ENCODE assay signal across 13 cellular contexts in the genomic region with DNA sequence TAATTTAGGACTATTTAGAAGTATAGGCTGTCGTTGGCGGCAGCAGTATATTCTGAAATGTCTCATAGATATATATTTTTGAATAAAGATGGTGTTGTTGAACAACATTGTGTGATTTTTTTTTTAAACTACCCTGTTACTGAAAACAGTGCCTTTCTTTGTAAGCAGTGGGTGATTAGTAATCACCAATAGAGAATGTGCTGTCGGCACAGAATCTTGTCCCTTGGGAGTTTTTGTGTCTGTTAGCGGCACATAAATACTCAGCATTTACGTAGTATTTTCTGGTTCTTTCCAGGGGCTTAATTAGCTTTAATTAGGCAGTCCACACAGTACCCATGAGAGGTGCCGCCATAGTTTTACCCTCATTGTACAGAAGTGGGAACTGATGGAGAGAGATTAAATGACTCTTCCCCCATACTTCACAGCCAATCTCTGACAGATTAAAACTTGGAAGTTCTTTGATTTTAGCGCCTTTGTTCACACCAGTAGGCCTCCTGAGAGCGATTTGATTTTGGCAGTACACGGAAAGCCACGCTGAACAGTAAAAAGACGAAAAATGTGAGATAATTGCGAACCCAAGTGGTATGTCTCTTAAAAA. TPM values are rescaled to one million over a fixed set of nuclear protein-coding genes. Genes with fewer than 3 reads are reported as not detected.
DNase-seq lines count a peak whose midpoint lies in the region; ATAC-seq and TF ChIP-seq lines count a peak whose summit lies in the region.
"Had no signal": no experiment of that assay in that cellular context is flagged by ENCODE, and none has a peak within 500 bp of the region (broad histone marks: within the 10 kb centered on the region; RNA-seq: fewer than 3 reads in every experiment).

No MANE protein-coding gene starts in this region.

- H3K4me1 Mint-ChIP-seq in CD4-positive, alpha-beta T cell (ENCODE audit: low read depth): peaks cover 21% of the 10 kb centered on the region
- H3K4me1 Mint-ChIP-seq in nephron progenitor cell: peaks cover 37% of the 10 kb centered on the region

- no peak overlapping the region for H3K27ac ChIP-seq in CD4-positive, alpha-beta T cell (ENCODE audit: low read depth, low read length)
- H3K27ac ChIP-seq in esophagus squamous epithelium: peak overlapping the region in 3 of 4 donors; percentile 43 to 73 (median 57)
- no peak overlapping the region for H3K27ac ChIP-seq in hepatocyte
- H3K27ac ChIP-seq: C4-2B had no signal

- no peak for TF ChIP-seq CTCF in CD4-positive, alpha-beta T cell (IDR thresholded peaks at IDR 0.05)
- no peak for TF ChIP-seq CTCF in esophagus squamous epithelium (IDR thresholded peaks at IDR 0.05)
- TF ChIP-seq CTCF in nephron progenitor cell (IDR thresholded peaks at IDR 0.05): no peak
- no peak for TF ChIP-seq CTCF in hepatocyte (IDR thresholded peaks at IDR 0.05; ENCODE audit: poor library complexity)

- DNase-seq in CD4-positive, alpha-beta T cell: no peak
- peak; percentile 33 for DNase-seq in NCI-H1436 treated with DMSO at 0.1 percent for 48 hours (lab: John Stamatoyannopoulos, UW)
- DNase-seq in esophagus squamous epithelium (lab: John Stamatoyannopoulos, UW): no peak
- no peak for DNase-seq in nephron progenitor cell
- DNase-seq in DMS153 treated with DMSO at 0.1 percent for 48 hours (lab: John Stamatoyannopoulos, UW; ENCODE audit: unreplicated experiment): no peak
- no peak for DNase-seq in stimulated activated naive CD4-positive, alpha-beta T cell (lab: John Stamatoyannopoulos, UW)
- DNase-seq in hepatocyte (ENCODE audit: low spot score): no peak
- DNase-seq: activated T-cell treated with anti-CD3 and anti-CD28 coated beads, Interleukin-2, amount 50 U/mL, for 4 hours; NCI-H187 treated with DMSO at 0.1 percent for 48 hours had no signal

- TF ChIP-seq POLR2A in esophagus squamous epithelium (IDR thresholded peaks at IDR 0.05): no peak

- intact Hi-C loops in CD4-positive, alpha-beta T cell (cut with DNase I, micrococcal nuclease): no loop called here
- intact Hi-C loops in esophagus squamous epithelium (cut with DNase I): no loop called here

- H3K4me1 ChIP-seq in esophagus squamous epithelium: peaks cover 15 to 47% (median 17%) of the 10 kb centered on the region in 3 donors
- peaks cover 16% of the 10 kb centered on the region for H3K4me1 ChIP-seq in hepatocyte (ENCODE audit: insufficient read depth)
- H3K4me1 ChIP-seq: breast epithelium had no signal

- ATAC-seq in CD4-positive, alpha-beta T cell (ENCODE audit: poor library complexity): no peak
- no peak for ATAC-seq in GM21526 (IDR thresholded peaks at IDR 0.05; ENCODE audit: low FRiP score, unreplicated experiment)
- ATAC-seq: activated T-cell treated with anti-CD3 and anti-CD28 coated beads, Interleukin-2, amount 50 U/mL, for 4 hours had no signal

- H3K79me2 ChIP-seq in hepatocyte: peaks cover 3% of the 10 kb centered on the region

- no peak overlapping the region for H2AFZ ChIP-seq in hepatocyte

- H4K20me1 ChIP-seq in hepatocyte (ENCODE audit: insufficient read depth, poor library complexity, severe bottlenecking): no peaks in the 10 kb centered on the region

- H3K27ac Mint-ChIP-seq in CD4-positive, alpha-beta T cell: peak overlapping the region; percentile 64
- H3K27ac Mint-ChIP-seq in nephron progenitor cell: peak overlapping the region; percentile 16

- H3K36me3 Mint-ChIP-seq in CD4-positive, alpha-beta T cell (ENCODE audit: low read depth): peaks cover 46% of the 10 kb centered on the region
- H3K36me3 Mint-ChIP-seq in nephron progenitor cell (ENCODE audit: low read depth): peaks cover 25% of the 10 kb centered on the region

- no peak overlapping the region for H3K4me3 Mint-ChIP-seq in CD4-positive, alpha-beta T cell
- H3K4me3 Mint-ChIP-seq in nephron progenitor cell: no peak overlapping the region
- H3K4me3 Mint-ChIP-seq: activated T-cell treated with anti-CD3 and anti-CD28 coated beads, Interleukin-2, amount 50 U/mL, for 4 hours; nephron had no signal

- CTCF ChIA-PET in CD4-positive, alpha-beta T cell (lab: Charles Lee): interaction anchor here (0.8 to 1.3 kb wide), 3 partner anchors 19 to 43 kb away, joined by 3 read pairs; no protein-coding TSS in a partner anchor

- H3K36me3 ChIP-seq in esophagus squamous epithelium: peaks cover 3 to 56% (median 8%) of the 10 kb centered on the region in 3 donors
- H3K36me3 ChIP-seq in hepatocyte (replicated peaks; ENCODE audit: insufficient read depth, low read depth): no peaks in the 10 kb centered on the region

- no peak overlapping the region for H3K4me3 ChIP-seq in esophagus squamous epithelium
- no peak overlapping the region for H3K4me3 ChIP-seq in hepatocyte
- H3K4me3 ChIP-seq: breast epithelium had no signal

- no peaks in the 10 kb centered on the region for H3K27me3 ChIP-seq in CD4-positive, alpha-beta T cell (ENCODE audit: control insufficient read depth, insufficient read depth, low read length)
- no peaks in the 10 kb centered on the region for H3K27me3 ChIP-seq in esophagus squamous epithelium
- no peaks in the 10 kb centered on the region for H3K27me3 ChIP-seq in hepatocyte
- H3K27me3 ChIP-seq: breast epithelium had no signal

- H3K9me3 ChIP-seq in CD4-positive, alpha-beta T cell (ENCODE audit: control insufficient read depth, low read length): no peaks in the 10 kb centered on the region
- H3K9me3 ChIP-seq in esophagus squamous epithelium: no peaks in the 10 kb centered on the region
- H3K9me3 ChIP-seq in hepatocyte (ENCODE audit: low read depth): no peaks in the 10 kb centered on the region
- H3K9me3 ChIP-seq: breast epithelium had no signal

- no peaks in the 10 kb centered on the region for H3K9me2 ChIP-seq in hepatocyte (replicated peaks; ENCODE audit: insufficient read depth)

- no peaks in the 10 kb centered on the region for H3K27me3 Mint-ChIP-seq in CD4-positive, alpha-beta T cell
- H3K27me3 Mint-ChIP-seq in nephron progenitor cell (ENCODE audit: low read depth, poor library complexity): no peaks in the 10 kb centered on the region

- WGBS in esophagus squamous epithelium, 2 donors: 89% methylated on average over 12 of the region's 12 CpGs
- WGBS in hepatocyte (ENCODE audit: low lambda C conversion rate, missing lambda C conversion rate): 93% methylated on average over 12 of the region's 12 CpGs

- POLR2A ChIA-PET in CD4-positive, alpha-beta T cell (lab: Charles Lee): no interaction called here

- H3K4me2 ChIP-seq in hepatocyte: no peak overlapping the region

- no peaks in the 10 kb centered on the region for H3K9me3 Mint-ChIP-seq in CD4-positive, alpha-beta T cell
- no peaks in the 10 kb centered on the region for H3K9me3 Mint-ChIP-seq in nephron progenitor cell
- H3K9me3 Mint-ChIP-seq: activated T-cell treated with anti-CD3 and anti-CD28 coated beads, Interleukin-2, amount 50 U/mL, for 4 hours; nephron had no signal

RNA-seq across cellular contexts. Expression of a gene that starts 58.8 kb away (rescaled TPM):
- total RNA-seq in CD4-positive, alpha-beta T cell: 10 to 100 TPM; 54.8 to 55.7 TPM
- total RNA-seq in esophagus squamous epithelium (10 to 100 TPM; 15.2 to 25.9 (median 23.6) TPM), hepatocyte (26.8 and 28.0 TPM in 2 replicates)
- polyA plus RNA-seq in hepatocyte: 16.5 and 18.5 TPM in 2 replicates

RNA-seq across cellular contexts. Expression of a gene that starts 59.1 kb away (rescaled TPM):
- total RNA-seq in CD4-positive, alpha-beta T cell: 10 to 100 TPM; 10.6 to 11.4 TPM
- total RNA-seq in esophagus squamous epithelium (10 to 100 TPM in 3 of 4 donors, 1 to 10 TPM in 1; 5.1 to 14.7 (median 10.5) TPM), hepatocyte (15.1 and 15.7 TPM in 2 replicates)
- polyA plus RNA-seq in hepatocyte: 12.6 and 15.1 TPM in 2 replicates

Comparison
In these comparisons a context has a peak if more than half of its experiments do, and no peak if none do; other contexts are left out.
1. H3K27ac ChIP-seq: peak in esophagus squamous epithelium (3 of 4); none in CD4-positive, alpha-beta T cell (single experiment) and hepatocyte (single experiment).